20 cellular contexts compared by ENCODE assay signal in the genomic region with DNA sequence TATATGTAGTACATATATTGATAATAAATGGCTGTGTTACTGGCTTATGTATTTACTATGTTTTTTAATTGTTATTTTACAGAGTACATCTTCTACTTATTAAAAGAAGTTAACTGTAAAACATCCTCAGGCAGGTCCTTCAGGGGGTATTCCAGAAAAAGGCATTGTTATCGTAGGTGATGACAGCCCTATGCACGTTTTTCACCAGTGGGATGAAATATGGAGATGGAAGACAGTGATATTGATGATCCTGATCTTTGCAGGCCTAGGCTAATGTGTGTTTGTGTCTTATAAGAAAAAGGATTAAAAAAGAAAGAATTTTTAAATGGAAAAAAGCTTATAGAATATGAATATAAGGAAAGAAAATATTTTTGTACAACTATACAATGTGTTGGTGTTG. TPM values are rescaled to one million over a fixed set of nuclear protein-coding genes. Genes with fewer than 3 reads are reported as not detected.
DNase-seq lines count a peak whose midpoint lies in the region; TF ChIP-seq lines count a peak whose summit lies in the region.
"Had no signal": no experiment of that assay in that cellular context is flagged by ENCODE, and none has a peak within 500 bp of the region (broad histone marks: within the 10 kb centered on the region; RNA-seq: fewer than 3 reads in every experiment).

No MANE protein-coding gene starts in this region.

- no peak for TF ChIP-seq POLR2A in breast epithelium (IDR thresholded peaks at IDR 0.05)

- no peak overlapping the region for H3K18ac ChIP-seq in mesenchymal stem cell (ENCODE audit: low read depth in 1 of 2, low read length in 2 of 2)

- H3K9me3 Mint-ChIP-seq in MCF 10A (ENCODE audit: unreplicated experiment), result no peaks in the 10 kb centered on the region
- peaks cover 3% of the 10 kb centered on the region for H3K9me3 Mint-ChIP-seq in type B pancreatic cell
- H3K9me3 Mint-ChIP-seq: H9 had no signal

- no peak for TF ChIP-seq CTCF in MCF 10A (IDR thresholded peaks at IDR 0.05; ENCODE audit: unreplicated experiment)
- TF ChIP-seq CTCF in breast epithelium (IDR thresholded peaks at IDR 0.05), result no peak
- no peak for TF ChIP-seq CTCF in VCaP (conservative IDR thresholded peaks at IDR 0.05)
- TF ChIP-seq CTCF in type B pancreatic cell (conservative IDR thresholded peaks at IDR 0.05), result no peak

- CTCF ChIA-PET in MCF 10A (lab: Yijun Ruan, JAX), result interaction anchor here (0.8 kb wide), 1 partner anchor 29 kb away, joined by 3 read pairs; no protein-coding TSS in a partner anchor

- BruUV-seq in MCF 10A (replicated peaks; lab: Mats Ljungman, UMichigan), result no TSS peak

- H4K8ac ChIP-seq in mesenchymal stem cell (ENCODE audit: low read length), result no peak overlapping the region

- intact Hi-C loops in MCF 10A (cut with micrococcal nuclease) (no loop called here), breast epithelium (cut with DNase I; ENCODE audit: low total_unique reads) (no loop called here)

- peak overlapping the region; percentile 23 for H3K9ac ChIP-seq in mesenchymal stem cell (ENCODE audit: low read length)
- H3K9ac ChIP-seq: KMS-11 had no signal

- no peak overlapping the region for H3K23ac ChIP-seq in mesenchymal stem cell (ENCODE audit: low read length in 2 of 2)

- DNase-seq in MCF 10A (ENCODE audit: unreplicated experiment), result no peak
- no peak for DNase-seq in breast epithelium (ENCODE audit: low spot score in 2 of 2)
- DNase-seq in mesenchymal stem cell, result no peak
- DNase-seq in type B pancreatic cell (ENCODE audit: extremely low spot score, unreplicated experiment), result no peak
- no peak for DNase-seq in nucleus accumbens (lab: John Stamatoyannopoulos, UW)
- DNase-seq in C1 segment of cervical spinal cord (lab: John Stamatoyannopoulos, UW), result no peak
- DNase-seq in NCI-H187 (lab: John Stamatoyannopoulos, UW), result no peak
- DNase-seq: DMS 273 treated with DMSO at 0.1 percent for 48 hours, GF-D8, H9, MM.1S, NCI-H2107, NCI-H2227 treated with DMSO at 0.1 percent for 48 hours, NCI-H524 treated with DMSO at 0.1 percent for 48 hours, Peyer's patch, Right ventricle myocardium superior had no signal

- H2AFZ ChIP-seq in mesenchymal stem cell (ENCODE audit: low read depth, low read length), result no peak overlapping the region

- no peaks in the 10 kb centered on the region for H3K79me1 ChIP-seq in mesenchymal stem cell (replicated peaks; ENCODE audit: low read length, poor library complexity, severe bottlenecking)

- H3K4me3 ChIP-seq in breast epithelium (no peak overlapping the region), mesenchymal stem cell (ENCODE audit: insufficient read depth in 1 of 2, low read depth in 1 of 2, low read length in 2 of 2) (no peak overlapping the region)
- H3K4me3 ChIP-seq: Peyer's patch, SK-N-MC had no signal

- H2BK120ac ChIP-seq in mesenchymal stem cell (ENCODE audit: low read depth, low read length), result no peak overlapping the region

- H3K4me1 ChIP-seq in breast epithelium, result no peaks in the 10 kb centered on the region
- peaks cover 9% of the 10 kb centered on the region for H3K4me1 ChIP-seq in mesenchymal stem cell (ENCODE audit: control insufficient read depth, insufficient read depth, low read depth, low read length)

- H3K4me2 ChIP-seq in mesenchymal stem cell (ENCODE audit: low read length, poor library complexity, severe bottlenecking), result peak overlapping the region; percentile 39

- H3K27me3 ChIP-seq in breast epithelium (no peaks in the 10 kb centered on the region), mesenchymal stem cell (ENCODE audit: control insufficient read depth in 1 of 2, insufficient read depth in 1 of 2, low read length in 2 of 2) (no peaks in the 10 kb centered on the region)
- H3K27me3 ChIP-seq: Peyer's patch had no signal

- no peaks in the 10 kb centered on the region for H3K36me3 Mint-ChIP-seq in MCF 10A (ENCODE audit: insufficient read depth, unreplicated experiment)
- no peaks in the 10 kb centered on the region for H3K36me3 Mint-ChIP-seq in type B pancreatic cell

- H3K27me3 Mint-ChIP-seq in MCF 10A (ENCODE audit: insufficient read depth, unreplicated experiment), result no peaks in the 10 kb centered on the region
- no peaks in the 10 kb centered on the region for H3K27me3 Mint-ChIP-seq in type B pancreatic cell

- WGBS in mesenchymal stem cell, result 68% methylated on average over 2 of the region's 2 CpGs

- H2AK5ac ChIP-seq in mesenchymal stem cell (ENCODE audit: low read length, severe bottlenecking), result no peak overlapping the region

- no peaks in the 10 kb centered on the region for H3K9me3 ChIP-seq in breast epithelium
- H3K9me3 ChIP-seq in mesenchymal stem cell (ENCODE audit: control insufficient read depth, low read length), result no peaks in the 10 kb centered on the region
- H3K9me3 ChIP-seq: Peyer's patch had no signal

- no peak overlapping the region for H2BK15ac ChIP-seq in mesenchymal stem cell (ENCODE audit: low read depth, poor library complexity, severe bottlenecking)

- H3K14ac ChIP-seq in mesenchymal stem cell (ENCODE audit: low read length in 2 of 2), result no peak overlapping the region

- H3K4me3 Mint-ChIP-seq in MCF 10A (ENCODE audit: unreplicated experiment), result no peak overlapping the region
- H3K4me3 Mint-ChIP-seq in type B pancreatic cell, result no peak overlapping the region
- H3K4me3 Mint-ChIP-seq: H9 had no signal

- no peak overlapping the region for H2BK5ac ChIP-seq in mesenchymal stem cell (ENCODE audit: low read depth, low read length, poor library complexity, severe bottlenecking)

- no peak overlapping the region for H2BK12ac ChIP-seq in mesenchymal stem cell (ENCODE audit: low read length in 2 of 2)

- H3K4me1 Mint-ChIP-seq in MCF 10A (ENCODE audit: insufficient read depth, unreplicated experiment) (peaks cover 48% of the 10 kb centered on the region), type B pancreatic cell (ENCODE audit: unreplicated experiment) (peaks cover 46% of the 10 kb centered on the region)

- no peak overlapping the region for H3K4ac ChIP-seq in mesenchymal stem cell (ENCODE audit: low read depth in 1 of 2, low read length in 2 of 2)

- no peak overlapping the region for H4K91ac ChIP-seq in mesenchymal stem cell (ENCODE audit: low read length)

- POLR2A ChIA-PET in MCF 10A (lab: Yijun Ruan, JAX), result interaction anchor here (0.6 to 4.7 kb wide), 5 partner anchors 8 to 70 kb away, joined by 3 to 28 read pairs (median 5); a partner anchor contains a TSS

- H3K27ac ChIP-seq in breast epithelium (no peak overlapping the region), VCaP (peak overlapping the region; percentile 92), mesenchymal stem cell (ENCODE audit: low read length, poor library complexity, severe bottlenecking) (peak overlapping the region; percentile 65)
- H3K27ac ChIP-seq: C4-2B, KMS-11, Peyer's patch, SK-N-MC had no signal

- H3K27ac Mint-ChIP-seq in MCF 10A (ENCODE audit: low read depth, unreplicated experiment) (peak overlapping the region; percentile 88), type B pancreatic cell (peak overlapping the region; percentile 65)
- H3K27ac Mint-ChIP-seq: H9 had no signal

- H3K36me3 ChIP-seq in breast epithelium (no peaks in the 10 kb centered on the region), mesenchymal stem cell (ENCODE audit: control insufficient read depth in 1 of 2, insufficient read depth in 2 of 2, low read depth in 1 of 2, low read length in 2 of 2) (no peaks in the 10 kb centered on the region)
- H3K36me3 ChIP-seq: Peyer's patch had no signal

RNA-seq across cellular contexts. Expression of a gene that starts 7.5 kb away (rescaled TPM):
- 35.7 and 40.3 TPM in 2 replicates for total RNA-seq in MCF 10A (2022)
- 10 to 100 TPM; 21.3 to 60.7 (median 34.4) TPM for total RNA-seq in breast epithelium
- polyA plus RNA-seq in mesenchymal stem cell (2013, experiment 1 of 2), result 26.3 TPM
- 27.6 TPM for polyA plus RNA-seq in mesenchymal stem cell (2013, experiment 2 of 2)
- 29.5 and 49.1 TPM in 2 replicates for total RNA-seq in type B pancreatic cell (ENCODE audit: low replicate concordance)

Comparison
In these comparisons a context has a peak if more than half of its experiments do, and no peak if none do; other contexts are left out.
1. H3K27ac ChIP-seq: peak in VCaP (single experiment) and mesenchymal stem cell (single experiment); none in breast epithelium (0 of 2).